In genomic region chr20:22522701-22523100, GRCh38 we compare ENCODE assay signal across 19 cellular contexts.
A peak's percentile ranks its signal among the peaks of the same experiment; 100 is the strongest.
DNase-seq lines count a peak whose midpoint lies in the region; ATAC-seq, FAIRE-seq and TF ChIP-seq lines count a peak whose summit lies in the region.
"Had no signal": no experiment of that assay in that cellular context is flagged by ENCODE, and none has a peak within 500 bp of the region (broad histone marks: within the 10 kb centered on the region; RNA-seq: fewer than 3 reads in every experiment).

No MANE protein-coding gene starts in this region.

- H3K4me3 ChIP-seq in A549 (no peak overlapping the region), colonic mucosa (no peak overlapping the region), liver (ENCODE audit: low read depth in 1 of 3, low read length in 3 of 3) (peak overlapping the region in 1 of 3 donors; percentile 59), transverse colon (no peak overlapping the region)
- H3K4me3 ChIP-seq: BLaER1, GM12878, GM23248, HAP-1 had no signal

- H3K4me1 ChIP-seq in A549 (peaks cover 14% of the 10 kb centered on the region), colonic mucosa (no peaks in the 10 kb centered on the region), liver (ENCODE audit: control insufficient read depth in 4 of 4, insufficient read depth in 4 of 4, low read length in 3 of 4) (peaks cover 13 to 45% (median 35%) of the 10 kb centered on the region in 4 donors), transverse colon (no peaks in the 10 kb centered on the region)
- H3K4me1 ChIP-seq: HAP-1 had no signal

- no peak for TF ChIP-seq EP300 in A549 (IDR thresholded peaks at IDR 0.05)
- TF ChIP-seq EP300 in transverse colon (IDR thresholded peaks at IDR 0.05; ENCODE audit: low read depth), result no peak

- no peak for TF ChIP-seq POLR2A in A549 (IDR thresholded peaks at IDR 0.05; ENCODE audit: low read length)
- no peak for TF ChIP-seq POLR2A in transverse colon (IDR thresholded peaks at IDR 0.05)

- no peaks in the 10 kb centered on the region for H3K27me3 Mint-ChIP-seq in activated CD8-positive, alpha-beta memory T cell treated with anti-CD3 and anti-CD28 coated beads, Interleukin-2, amount 10 ng/mL, durations not matched to agents 7 days and 5 days
- H3K27me3 Mint-ChIP-seq: CD4-positive, alpha-beta memory T cell had no signal

- POLR2A ChIA-PET in A549 (lab: Yijun Ruan, JAX), result no interaction called here

- intact Hi-C loops in colonic mucosa (cut with DNase I), result no loop called here
- intact Hi-C loops in transverse colon (cut with DNase I; ENCODE audit: low total_unique reads), result no loop called here

- no peak overlapping the region for H3K4me3 Mint-ChIP-seq in activated CD8-positive, alpha-beta memory T cell treated with anti-CD3 and anti-CD28 coated beads, Interleukin-2, amount 10 ng/mL, durations not matched to agents 7 days and 5 days
- H3K4me3 Mint-ChIP-seq: CD4-positive, alpha-beta memory T cell had no signal

- no peaks in the 10 kb centered on the region for H3K9me3 ChIP-seq in A549
- no peaks in the 10 kb centered on the region for H3K9me3 ChIP-seq in colonic mucosa
- no peaks in the 10 kb centered on the region for H3K9me3 ChIP-seq in liver (ENCODE audit: control insufficient read depth in 4 of 4, low read length in 3 of 4)
- no peaks in the 10 kb centered on the region for H3K9me3 ChIP-seq in transverse colon
- H3K9me3 ChIP-seq: BLaER1, HAP-1 had no signal

- ATAC-seq in A549 (no peak), HG02798 (IDR thresholded peaks at IDR 0.05; ENCODE audit: poor library complexity, unreplicated experiment) (no peak)
- ATAC-seq in activated CD8-positive, alpha-beta memory T cell treated with anti-CD3 and anti-CD28 coated beads, Interleukin-2, amount 10 ng/mL, durations not matched to agents 7 days and 5 days, result no peak
- ATAC-seq: GM12878 had no signal

- WGBS in A549 (ENCODE audit: missing lambda C conversion rate), result 87% methylated on average over 3 of the region's 3 CpGs
- 90% methylated on average over 3 of the region's 3 CpGs for WGBS in liver
- 90 to 94% methylated on average over 2 to 3 of the region's 3 CpGs for WGBS in transverse colon (ENCODE audit: low coverage in 1 of 2), 2 donors

- no peak for TF ChIP-seq RAD21 in A549 (conservative IDR thresholded peaks at IDR 0.05 in 1 of 2, IDR thresholded peaks at IDR 0.05 in 1 of 2)
- TF ChIP-seq RAD21 in liver (IDR thresholded peaks at IDR 0.05), result no peak

- no peak for DNase-seq in A549 (ENCODE audit: low read depth in 1 of 2, low spot score in 1 of 2)
- no peak for DNase-seq in colonic mucosa
- DNase-seq in transverse colon, result no peak
- no peak for DNase-seq in activated CD8-positive, alpha-beta memory T cell treated with anti-CD3 and anti-CD28 coated beads, Interleukin-2, amount 10 ng/mL, durations not matched to agents 7 days and 5 days
- no peak for DNase-seq in Kasumi-1 (lab: John Stamatoyannopoulos, UW)
- DNase-seq: Calu3; CD4-positive, alpha-beta memory T cell; DND-41; EL; GM23248 had no signal

- no peaks in the 10 kb centered on the region for H3K4me1 Mint-ChIP-seq in activated CD8-positive, alpha-beta memory T cell treated with anti-CD3 and anti-CD28 coated beads, Interleukin-2, amount 10 ng/mL, durations not matched to agents 7 days and 5 days
- H3K4me1 Mint-ChIP-seq: CD14-positive monocyte; CD4-positive, alpha-beta memory T cell had no signal

- H3K27ac ChIP-seq in A549, result 0 out of 6 replicates have a peak overlapping the region, but pooled peaks of 1 of the 2 experiments have one; percentile 12
- peak overlapping the region; percentile 53 for H3K27ac ChIP-seq in colonic mucosa
- peak overlapping the region; percentile 75 to 86 for H3K27ac ChIP-seq in liver (ENCODE audit: low read depth in 1 of 2, low read length in 2 of 2)
- peak overlapping the region; percentile 21 to 57 (median 46) for H3K27ac ChIP-seq in transverse colon
- H3K27ac ChIP-seq: 22Rv1, BLaER1, GM23248 had no signal

- no peak overlapping the region for H3K4me2 ChIP-seq in A549
- H3K4me2 ChIP-seq: BLaER1 had no signal

- H3K36me3 Mint-ChIP-seq in activated CD8-positive, alpha-beta memory T cell treated with anti-CD3 and anti-CD28 coated beads, Interleukin-2, amount 10 ng/mL, durations not matched to agents 7 days and 5 days, result no peaks in the 10 kb centered on the region
- H3K36me3 Mint-ChIP-seq: CD14-positive monocyte; CD4-positive, alpha-beta memory T cell had no signal

- peak; percentile 68 for FAIRE-seq in A549 (lab: Jason Lieb, UNC)
- FAIRE-seq: GM12878, GM19239, HTR-8/SVneo had no signal

- no peak for TF ChIP-seq CTCF in A549 (IDR thresholded peaks at IDR 0.05)
- TF ChIP-seq CTCF in colonic mucosa (IDR thresholded peaks at IDR 0.05), result no peak
- TF ChIP-seq CTCF in liver (IDR thresholded peaks at IDR 0.05; ENCODE audit: low read depth, low read length, missing input control), result no peak
- TF ChIP-seq CTCF in transverse colon (IDR thresholded peaks at IDR 0.05), result no peak

- H3K36me3 ChIP-seq in colonic mucosa (no peaks in the 10 kb centered on the region), liver (ENCODE audit: control insufficient read depth in 4 of 4, insufficient read depth in 3 of 4, low read depth in 1 of 4, low read length in 3 of 4) (no peaks in the 10 kb centered on the region), transverse colon (no peaks in the 10 kb centered on the region)
- H3K36me3 ChIP-seq: BLaER1, HAP-1 had no signal

- H3K9ac ChIP-seq in colonic mucosa (ENCODE audit: low read depth in 2 of 2, low read length in 2 of 2) (no peak overlapping the region), liver (ENCODE audit: low read depth in 1 of 2, low read length in 2 of 2) (no peak overlapping the region)
- H3K9ac ChIP-seq: BLaER1, GM23248 had no signal

- in situ Hi-C loops in transverse colon (cut with MboI; ENCODE audit: low pct_ligation_motif_present in 1 of 4, low pct_unique_long_range_greater_than_20kb in 1 of 4, low sequenced_read_pairs in 3 of 4), result no loop called here

- H3K9me3 Mint-ChIP-seq in activated CD8-positive, alpha-beta memory T cell treated with anti-CD3 and anti-CD28 coated beads, Interleukin-2, amount 10 ng/mL, durations not matched to agents 7 days and 5 days (ENCODE audit: low read depth), result peaks cover 7% of the 10 kb centered on the region

- CTCF ChIA-PET in A549 (lab: Yijun Ruan, JAX), result interaction anchor here (0.6 to 2.6 kb wide), 5 partner anchors 10 to 66 kb away, joined by 3 to 10 read pairs (median 4); no protein-coding TSS in a partner anchor
- CTCF ChIA-PET in activated CD8-positive, alpha-beta memory T cell treated with anti-CD3 and anti-CD28 coated beads, Interleukin-2, amount 10 ng/mL, durations not matched to agents 7 days and 5 days (lab: Charles Lee), result no interaction called here

- no peak overlapping the region for H3K27ac Mint-ChIP-seq in activated CD8-positive, alpha-beta memory T cell treated with anti-CD3 and anti-CD28 coated beads, Interleukin-2, amount 10 ng/mL, durations not matched to agents 7 days and 5 days
- H3K27ac Mint-ChIP-seq: CD14-positive monocyte; CD4-positive, alpha-beta memory T cell had no signal

- H3K27me3 ChIP-seq in colonic mucosa (no peaks in the 10 kb centered on the region), liver (ENCODE audit: control insufficient read depth in 4 of 4, insufficient read depth in 4 of 4, low read length in 3 of 4) (no peaks in the 10 kb centered on the region), transverse colon (no peaks in the 10 kb centered on the region)
- H3K27me3 ChIP-seq: BLaER1 had no signal

TF ChIP-seq in A549, 52 proteins besides CTCF, POLR2A, EP300 and RAD21 (continues in another document):
- no peak for TF ChIP-seq HOXB5 (CRISPR knock-in tag; IDR thresholded peaks at IDR 0.05)
- TF ChIP-seq FOSB (CRISPR knock-in tag; IDR thresholded peaks at IDR 0.05), result no peak
- no peak for TF ChIP-seq NFE2L2 (conservative IDR thresholded peaks at IDR 0.05; ENCODE audit: low read length)
- TF ChIP-seq CHD2 (IDR thresholded peaks at IDR 0.05; ENCODE audit: low read length, partially characterized antibody), result no peak
- no peak for TF ChIP-seq JUNB (IDR thresholded peaks at IDR 0.05)
- TF ChIP-seq RARB (CRISPR knock-in tag; IDR thresholded peaks at IDR 0.05), result no peak
- no peak for TF ChIP-seq CHD4 (IDR thresholded peaks at IDR 0.05; ENCODE audit: borderline replicate concordance)
- no peak for TF ChIP-seq JUN (IDR thresholded peaks at IDR 0.05)
- TF ChIP-seq RFX5 (IDR thresholded peaks at IDR 0.05), result no peak
- no peak for TF ChIP-seq ATOH8 (CRISPR knock-in tag; IDR thresholded peaks at IDR 0.05; ENCODE audit: low read depth)

TF ChIP-seq in liver, 16 proteins besides CTCF, POLR2A, EP300 and RAD21 (continues in another document):
- TF ChIP-seq REST (IDR thresholded peaks at IDR 0.05) (no peak), MAX (IDR thresholded peaks at IDR 0.05) (no peak), SP1 (IDR thresholded peaks at IDR 0.05) (no peak), RXRA (IDR thresholded peaks at IDR 0.05) (no peak), NR2F2 (IDR thresholded peaks at IDR 0.05) (no peak)
